ENCODE assay signal across 13 cellular contexts in genomic region chr15:80183886-80184285, GRCh38. TPM values are rescaled to one million over a fixed set of nuclear protein-coding genes. Genes with fewer than 3 reads are reported as not detected.
DNase-seq lines count a peak whose midpoint lies in the region; TF ChIP-seq lines count a peak whose summit lies in the region.
"Had no signal": no experiment of that assay in that cellular context is flagged by ENCODE, and none has a peak within 500 bp of the region (broad histone marks: within the 10 kb centered on the region; RNA-seq: fewer than 3 reads in every experiment).

No MANE protein-coding gene starts in this region.

- WGBS in sigmoid colon, 2 donors, result 89 to 91% methylated on average over 6 of the region's 6 CpGs

- H3K4me3 ChIP-seq in breast epithelium (no peak overlapping the region), sigmoid colon (no peak overlapping the region)
- H3K4me3 ChIP-seq: tibial artery had no signal

- DNase-seq in MCF 10A (ENCODE audit: unreplicated experiment) (peak; percentile 8), breast epithelium (ENCODE audit: low spot score in 2 of 2) (no peak), SK-MEL-5 (ENCODE audit: low read depth, low spot score) (peak; percentile 29), glutamatergic neuron (peak; percentile 56), type B pancreatic cell (ENCODE audit: extremely low spot score, unreplicated experiment) (no peak), NCI-H187 (lab: John Stamatoyannopoulos, UW) (no peak), sigmoid colon (no peak), SK-N-DZ (ENCODE audit: low spot score) (no peak)
- DNase-seq: activated CD8-positive, alpha-beta memory T cell treated with anti-CD3 and anti-CD28 coated beads, Interleukin-2, amount 50 U/mL, for 48 hours; effector CD4-positive, alpha-beta T cell; NCI-H2171 treated with DMSO at 0.1 percent for 48 hours; tibial artery had no signal

- H3K27ac ChIP-seq in breast epithelium, result no peak overlapping the region
- H3K27ac ChIP-seq in sigmoid colon, result no peak overlapping the region
- H3K27ac ChIP-seq: RWPE1 had no signal

- H3K4me3 Mint-ChIP-seq in MCF 10A (ENCODE audit: unreplicated experiment) (no peak overlapping the region), glutamatergic neuron (ENCODE audit: unreplicated experiment) (no peak overlapping the region), type B pancreatic cell (no peak overlapping the region)

- no peak for TF ChIP-seq CTCF in MCF 10A (IDR thresholded peaks at IDR 0.05; ENCODE audit: unreplicated experiment)
- TF ChIP-seq CTCF in breast epithelium (IDR thresholded peaks at IDR 0.05), result no peak
- TF ChIP-seq CTCF in glutamatergic neuron (IDR thresholded peaks at IDR 0.05; ENCODE audit: partially characterized antibody, unreplicated experiment), result no peak
- TF ChIP-seq CTCF in type B pancreatic cell (conservative IDR thresholded peaks at IDR 0.05), result peak; percentile 61
- TF ChIP-seq CTCF in sigmoid colon (IDR thresholded peaks at IDR 0.05), result no peak

- no peaks in the 10 kb centered on the region for H3K27me3 ChIP-seq in breast epithelium
- H3K27me3 ChIP-seq in sigmoid colon, result no peaks in the 10 kb centered on the region
- H3K27me3 ChIP-seq: tibial artery had no signal

- H3K27ac Mint-ChIP-seq in MCF 10A (ENCODE audit: low read depth, unreplicated experiment) (no peak overlapping the region), glutamatergic neuron (ENCODE audit: unreplicated experiment) (no peak overlapping the region), type B pancreatic cell (no peak overlapping the region)

- no peaks in the 10 kb centered on the region for H3K27me3 Mint-ChIP-seq in MCF 10A (ENCODE audit: insufficient read depth, unreplicated experiment)
- peaks cover 3% of the 10 kb centered on the region for H3K27me3 Mint-ChIP-seq in glutamatergic neuron (ENCODE audit: unreplicated experiment)
- no peaks in the 10 kb centered on the region for H3K27me3 Mint-ChIP-seq in type B pancreatic cell

- BruUV-seq in MCF 10A (replicated peaks; lab: Mats Ljungman, UMichigan), result no TSS peak

- H3K9me3 Mint-ChIP-seq in MCF 10A (ENCODE audit: unreplicated experiment) (no peaks in the 10 kb centered on the region), glutamatergic neuron (ENCODE audit: unreplicated experiment) (peaks cover 15% of the 10 kb centered on the region), type B pancreatic cell (no peaks in the 10 kb centered on the region)

- H3K9me3 ChIP-seq in breast epithelium, result no peaks in the 10 kb centered on the region
- no peaks in the 10 kb centered on the region for H3K9me3 ChIP-seq in sigmoid colon
- H3K9me3 ChIP-seq: tibial artery had no signal

- H3K4me1 Mint-ChIP-seq in MCF 10A (ENCODE audit: insufficient read depth, unreplicated experiment), result peaks cover 11% of the 10 kb centered on the region
- peaks cover 35% of the 10 kb centered on the region for H3K4me1 Mint-ChIP-seq in glutamatergic neuron (ENCODE audit: low read depth, unreplicated experiment)
- no peaks in the 10 kb centered on the region for H3K4me1 Mint-ChIP-seq in type B pancreatic cell (ENCODE audit: unreplicated experiment)

- H3K4me1 ChIP-seq in breast epithelium (no peaks in the 10 kb centered on the region), sigmoid colon (no peaks in the 10 kb centered on the region)

- no peaks in the 10 kb centered on the region for H3K36me3 ChIP-seq in breast epithelium
- H3K36me3 ChIP-seq in sigmoid colon, result peaks cover 0 to 66% (median 19%) of the 10 kb centered on the region in 4 donors

- peaks cover 5% of the 10 kb centered on the region for H3K36me3 Mint-ChIP-seq in MCF 10A (ENCODE audit: insufficient read depth, unreplicated experiment)
- H3K36me3 Mint-ChIP-seq in glutamatergic neuron (ENCODE audit: unreplicated experiment), result peaks cover 3% of the 10 kb centered on the region
- H3K36me3 Mint-ChIP-seq in type B pancreatic cell, result peaks cover 30% of the 10 kb centered on the region

- in situ Hi-C loops in SK-MEL-5 (cut with HindIII; ENCODE audit: low pct_unique_long_range_greater_than_20kb, low sequenced_read_pairs), result no loop called here

- TF ChIP-seq EP300 in sigmoid colon (IDR thresholded peaks at IDR 0.05), result no peak

- no peak for TF ChIP-seq POLR2A in breast epithelium (IDR thresholded peaks at IDR 0.05)
- TF ChIP-seq POLR2A in sigmoid colon (IDR thresholded peaks at IDR 0.05), result no peak

- CTCF ChIA-PET in MCF 10A (lab: Yijun Ruan, JAX), result interaction anchor here (0.5 kb wide), 1 partner anchor 140 kb away, joined by 3 read pairs; no protein-coding TSS in a partner anchor

- intact Hi-C loops in MCF 10A (cut with micrococcal nuclease) (no loop called here), breast epithelium (cut with DNase I; ENCODE audit: low total_unique reads) (no loop called here), sigmoid colon (cut with DNase I) (no loop called here)

- POLR2A ChIA-PET in MCF 10A (lab: Yijun Ruan, JAX), result interaction anchor here (0.6 to 1.2 kb wide), 2 partner anchors 11 to 90 kb away, joined by 3 to 4 read pairs; no protein-coding TSS in a partner anchor

RNA-seq across cellular contexts. Expression of gene FAH, which starts 31.1 kb away (rescaled TPM):
- total RNA-seq in MCF 10A (2022) (25.3 and 32.8 TPM in 2 replicates), breast epithelium (100 to 1,000 TPM in 1 of 3 donors, 10 to 100 TPM in 2; 48.8 to 164 (median 50.9) TPM), glutamatergic neuron (ENCODE audit: unreplicated experiment) (3.7 TPM), type B pancreatic cell (ENCODE audit: low replicate concordance) (24.6 and 25.8 TPM in 2 replicates), sigmoid colon (10 to 100 TPM; 11.4 to 23.5 (median 12.0) TPM)
- total RNA-seq in SK-MEL-5 (2014; rRNA removed; shearing (Covaris generic)), result 59.0 and 60.7 TPM in 2 replicates
- 40.2 and 44.7 TPM in 2 replicates for polyA plus RNA-seq in SK-MEL-5 (2015; cell fraction: cytosol; rRNA removed)
- polyA plus RNA-seq in SK-MEL-5 (2015; cell fraction: nucleus; rRNA removed), result 68.9 and 76.9 TPM in 2 replicates
- polyA plus RNA-seq in sigmoid colon, result 10 to 100 TPM; 14.4 to 17.5 (median 17.1) TPM
- polyA plus RNA-seq in SK-N-DZ (2014; cell fraction: cytosol; rRNA removed), result 11.2 and 11.5 TPM in 2 replicates
- polyA plus RNA-seq in SK-N-DZ (2014; cell fraction: nucleus; rRNA removed), result 9.2 and 9.7 TPM in 2 replicates

Comparison
In these comparisons a context has a peak if more than half of its experiments do, and no peak if none do; other contexts are left out.
1. DNase-seq: peak in MCF 10A (single experiment), SK-MEL-5 (single experiment) and glutamatergic neuron (single experiment); none in breast epithelium (0 of 2), type B pancreatic cell (single experiment), NCI-H187 (0 of 2), sigmoid colon (single experiment) and SK-N-DZ (single experiment).